ENCODE assay signal across 12 cellular contexts in the genomic region with DNA sequence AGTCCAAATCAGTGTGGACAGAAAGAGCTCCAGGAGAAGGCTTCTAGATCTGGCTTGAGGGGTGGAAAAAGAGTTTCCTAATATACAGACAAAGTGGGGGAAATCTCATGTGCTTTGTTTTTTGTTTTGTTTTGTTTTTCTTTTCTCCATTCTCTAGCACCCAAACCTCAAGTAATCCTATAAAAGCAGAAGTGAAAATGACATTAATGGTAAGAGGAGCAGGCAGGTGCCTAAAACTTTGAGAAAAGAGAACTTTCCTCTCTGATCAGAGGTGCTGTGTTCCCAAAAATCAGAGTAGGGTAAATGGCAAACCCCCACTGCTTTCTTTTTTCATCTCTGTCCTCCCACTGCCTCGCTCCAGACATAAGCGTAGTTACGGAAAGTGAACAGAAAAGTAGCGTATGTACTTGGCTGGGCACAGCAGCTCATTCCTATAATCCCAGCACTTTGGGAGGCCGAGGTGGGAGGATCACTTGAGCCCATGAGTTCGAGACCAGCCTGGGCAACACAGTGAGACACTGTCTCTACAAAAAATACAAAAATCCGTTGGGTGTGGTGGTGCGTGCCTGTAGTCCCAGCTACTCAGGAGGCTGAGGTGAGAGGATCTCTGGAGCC.
DNase-seq lines count a peak whose midpoint lies in the region; ATAC-seq and TF ChIP-seq lines count a peak whose summit lies in the region.
"Had no signal": no experiment of that assay in that cellular context is flagged by ENCODE, and none has a peak within 500 bp of the region (broad histone marks: within the 10 kb centered on the region; RNA-seq: fewer than 3 reads in every experiment).

No MANE protein-coding gene starts in this region.

- no peaks in the 10 kb centered on the region for H3K9me2 ChIP-seq in SK-N-SH

- no peaks in the 10 kb centered on the region for H3K79me2 ChIP-seq in SK-N-SH (ENCODE audit: insufficient read depth)

- TF ChIP-seq EP300 in SK-N-SH (IDR thresholded peaks at IDR 0.05; ENCODE audit: borderline replicate concordance in 1 of 2, low read depth in 1 of 2, low read length in 1 of 2), result no peak

- no peaks in the 10 kb centered on the region for H4K20me1 ChIP-seq in SK-N-SH (ENCODE audit: insufficient read depth)

- H3K9ac ChIP-seq in SK-N-SH, result no peak overlapping the region

- peak; percentile 81 for ATAC-seq in HG03064 (IDR thresholded peaks at IDR 0.05; ENCODE audit: low read depth, unreplicated experiment)

- H2AFZ ChIP-seq in SK-N-SH (ENCODE audit: low read depth), result no peak overlapping the region

- no peaks in the 10 kb centered on the region for H3F3A ChIP-seq in SK-N-SH (replicated peaks; ENCODE audit: insufficient read depth)

- H3K27ac ChIP-seq in SK-N-SH (ENCODE audit: low read depth in 2 of 2, low read length in 1 of 2) (no peak overlapping the region), coronary artery (no peak overlapping the region)
- H3K27ac ChIP-seq: brain microvascular endothelial cell, upper lobe of left lung had no signal

- H3K27me3 ChIP-seq in SK-N-SH (ENCODE audit: insufficient read depth), result no peaks in the 10 kb centered on the region
- H3K27me3 ChIP-seq: brain microvascular endothelial cell, upper lobe of left lung had no signal

- H3K4me2 ChIP-seq in SK-N-SH, result no peak overlapping the region

- H3K4me1 ChIP-seq in SK-N-SH (ENCODE audit: control insufficient read depth in 1 of 2, insufficient read depth in 2 of 2, low read depth in 1 of 2, low read length in 1 of 2), result no peaks in the 10 kb centered on the region
- H3K4me1 ChIP-seq: upper lobe of left lung had no signal

- WGBS in SK-N-SH (ENCODE audit: low lambda C conversion rate), result 69% methylated on average over 8 of the region's 8 CpGs

- CTCF ChIA-PET in SK-N-SH (lab: Yijun Ruan, JAX), result interaction anchor here (1.2 kb wide), 1 partner anchor 17 kb away, joined by 6 read pairs; no protein-coding TSS in a partner anchor

- POLR2A ChIA-PET in SK-N-SH (lab: Yijun Ruan, JAX), result no interaction called here

- TF ChIP-seq CTCF in GM13976 (IDR thresholded peaks at IDR 0.05; ENCODE audit: borderline replicate concordance, control extremely low read depth, extremely low read depth, insufficient read depth, missing control alignments), result no peak
- no peak for TF ChIP-seq CTCF in GM20000 (IDR thresholded peaks at IDR 0.05; ENCODE audit: extremely low read depth, missing control alignments)
- TF ChIP-seq CTCF in SK-N-SH (IDR thresholded peaks at IDR 0.05), result no peak
- no peak for TF ChIP-seq CTCF in coronary artery (IDR thresholded peaks at IDR 0.05)

- no peak overlapping the region for H3K4me3 ChIP-seq in SK-N-SH (ENCODE audit: low read depth in 2 of 2, low read length in 1 of 2)
- no peak overlapping the region for H3K4me3 ChIP-seq in coronary artery
- H3K4me3 ChIP-seq: upper lobe of left lung had no signal

- no peak for TF ChIP-seq RAD21 in SK-N-SH (IDR thresholded peaks at IDR 0.05; ENCODE audit: low read length)

- in situ Hi-C loops in GM13976 (cut with MboI; ENCODE audit: low sequenced_read_pairs, unreplicated experiment), result no loop called here

- peak; percentile 60 for DNase-seq in GM13976 (ENCODE audit: low spot score)
- DNase-seq in GM20000 (ENCODE audit: low spot score), result peak; percentile 60
- DNase-seq in NOMO-1 treated with dmso at 0.1 percent for 144 hours (lab: John Stamatoyannopoulos, UW; ENCODE audit: unreplicated experiment), result peak; percentile 23
- DNase-seq in SK-N-SH, result no peak
- DNase-seq in superior temporal gyrus (ENCODE audit: extremely low spot score), result no peak
- no peak for DNase-seq in coronary artery (ENCODE audit: low spot score)
- DNase-seq in NCI-H2029 (lab: John Stamatoyannopoulos, UW), result no peak
- DNase-seq: brain microvascular endothelial cell; NCI-H345; stimulated activated CD4-positive, alpha-beta T cell treated with anti-CD3 and anti-CD28 coated beads, Interleukin-4, amount 100 ng/mL, for 1 hour; upper lobe of left lung had no signal

- no peaks in the 10 kb centered on the region for H3K36me3 ChIP-seq in SK-N-SH (replicated peaks in 1 of 2; ENCODE audit: control insufficient read depth in 1 of 2, insufficient read depth in 2 of 2, low read length in 1 of 2)
- H3K36me3 ChIP-seq: brain microvascular endothelial cell, upper lobe of left lung had no signal

- H3K9me3 ChIP-seq in SK-N-SH, result peaks cover 5% of the 10 kb centered on the region; the same call in 1 of the 2 replicates

TF ChIP-seq in SK-N-SH, 30 proteins besides CTCF, POLR2A, EP300 and RAD21:
- no peak for TF ChIP-seq TEAD4 (IDR thresholded peaks at IDR 0.05; ENCODE audit: borderline replicate concordance, insufficient read depth)

Comparison
In these comparisons a context has a peak if more than half of its experiments do, and no peak if none do; other contexts are left out.
1. DNase-seq: peak in GM13976 (single experiment), GM20000 (single experiment) and NOMO-1 treated with dmso at 0.1 percent for 144 hours (single experiment); none in SK-N-SH (single experiment), superior temporal gyrus (single experiment), coronary artery (single experiment) and NCI-H2029 (single experiment).